In genomic region chr5:55160493-55161209, GRCh38 we compare ENCODE assay signal across 9 cellular contexts. TPM values are rescaled to one million over a fixed set of nuclear protein-coding genes. Genes with fewer than 3 reads are reported as not detected.
DNase-seq lines count a peak whose midpoint lies in the region; ATAC-seq, FAIRE-seq and TF ChIP-seq lines count a peak whose summit lies in the region.
"Had no signal": no experiment of that assay in that cellular context is flagged by ENCODE, and none has a peak within 500 bp of the region (broad histone marks: within the 10 kb centered on the region; RNA-seq: fewer than 3 reads in every experiment).

No MANE protein-coding gene starts in this region.

- peaks cover 0 to 3% (median 0%) of the 10 kb centered on the region in 3 donors for H3K4me1 ChIP-seq in pancreas

- ATAC-seq in pancreas (peak; percentile 80 to 88 (median 85)), GM21390 (IDR thresholded peaks at IDR 0.05; ENCODE audit: unreplicated experiment) (no peak)

- intact Hi-C loops in pancreas (cut with DNase I): no loop called here

- H3K9me3 ChIP-seq in SK-N-MC (ENCODE audit: low read depth, low read length): no peaks in the 10 kb centered on the region
- H3K9me3 ChIP-seq in pancreas: no peaks in the 10 kb centered on the region

- WGBS in pancreas, 2 donors: 7 to 9% methylated on average over 9 of the region's 9 CpGs

- TF ChIP-seq CTCF in D721Med (IDR thresholded peaks at IDR 0.05; ENCODE audit: insufficient read depth, missing control alignments): no peak
- no peak for TF ChIP-seq CTCF in fibroblast of villous mesenchyme (IDR thresholded peaks at IDR 0.05; ENCODE audit: insufficient read depth, low read depth, low read length)
- no peak for TF ChIP-seq CTCF in pancreas (IDR thresholded peaks at IDR 0.05)

- DNase-seq in D721Med (ENCODE audit: insufficient read length, low spot score) (no peak), SK-N-MC (ENCODE audit: low read depth, low spot score) (peak; percentile 82), fibroblast of villous mesenchyme (ENCODE audit: low read depth) (peak; percentile 97), pancreas (peak in 4 of 6 donors; percentile 25 to 52 (median 37)), NCI-H2227 treated with DMSO at 0.1 percent for 48 hours (lab: John Stamatoyannopoulos, UW) (no peak)
- no peak for DNase-seq in effector CD4-positive, alpha-beta T cell
- no peak for DNase-seq in activated CD4-positive, alpha-beta T cell treated with anti-CD3 and anti-CD28 coated beads for 1 hour
- DNase-seq: posterior cingulate gyrus had no signal

- no peaks in the 10 kb centered on the region for H3K27me3 ChIP-seq in pancreas

- FAIRE-seq in D721Med (lab: Jason Lieb, UNC) (peak; percentile 71), pancreas (lab: Jason Lieb, UNC) (peak; percentile 81)

- H3K27ac ChIP-seq in SK-N-MC: peak overlapping the region; percentile 93
- peak overlapping the region in 2 of 4 donors; percentile 24 to 48 for H3K27ac ChIP-seq in pancreas

- H3K4me3 ChIP-seq in SK-N-MC: peak overlapping the region; percentile 77
- peak overlapping the region; percentile 69 for H3K4me3 ChIP-seq in fibroblast of villous mesenchyme (ENCODE audit: low read depth, low read length)
- peak overlapping the region in 3 of 4 donors; percentile 24 to 41 (median 34) for H3K4me3 ChIP-seq in pancreas

- peak overlapping the region; percentile 94 for H3K9ac ChIP-seq in SK-N-MC (ENCODE audit: insufficient read length)

- H3K36me3 ChIP-seq in SK-N-MC (ENCODE audit: insufficient read depth, low read length) (peaks cover 42% of the 10 kb centered on the region), pancreas (no peaks in the 10 kb centered on the region)

RNA-seq across cellular contexts. Expression of gene GPX8, which starts 0.7 kb away (rescaled TPM):
- 133 and 182 TPM in 2 replicates for total RNA-seq in fibroblast of villous mesenchyme
- total RNA-seq in pancreas: 10 to 100 TPM in 1 of 6 donors, 1 to 10 TPM in 5; 2.8 to 13.4 (median 6.9) TPM
- 1 to 10 TPM; 2.5 to 2.7 TPM for polyA plus RNA-seq in pancreas

RNA-seq across cellular contexts. Expression of gene CDC20B, which starts 12.3 kb away (rescaled TPM):
- not detected in 2 replicates for total RNA-seq in fibroblast of villous mesenchyme
- not detected for total RNA-seq in pancreas
- polyA plus RNA-seq in pancreas: not detected

RNA-seq across cellular contexts. Expression of gene GZMA, which starts 58.2 kb away (rescaled TPM):
- total RNA-seq in fibroblast of villous mesenchyme: not detected in 2 replicates
- 1 to 10 TPM in 1 of 6 donors, under 1 TPM in 4, not detected in 1; 0.16 to 1.5 (median 0.84) TPM for total RNA-seq in pancreas
- polyA plus RNA-seq in pancreas: under 1 TPM; 0.42 to 0.91 TPM

Comparison
In these comparisons a context has a peak if more than half of its experiments do, and no peak if none do; other contexts are left out.
1. DNase-seq: peak in SK-N-MC (single experiment), fibroblast of villous mesenchyme (single experiment) and pancreas (4 of 6); none in D721Med (single experiment), effector CD4-positive, alpha-beta T cell (single experiment), activated CD4-positive, alpha-beta T cell treated with anti-CD3 and anti-CD28 coated beads for 1 hour (single experiment) and NCI-H2227 treated with DMSO at 0.1 percent for 48 hours (single experiment).
2. Peak in every context shown above with its lines, with median percentiles within 50 percentile points of each other: H3K4me3 ChIP-seq.